In the genomic region with DNA sequence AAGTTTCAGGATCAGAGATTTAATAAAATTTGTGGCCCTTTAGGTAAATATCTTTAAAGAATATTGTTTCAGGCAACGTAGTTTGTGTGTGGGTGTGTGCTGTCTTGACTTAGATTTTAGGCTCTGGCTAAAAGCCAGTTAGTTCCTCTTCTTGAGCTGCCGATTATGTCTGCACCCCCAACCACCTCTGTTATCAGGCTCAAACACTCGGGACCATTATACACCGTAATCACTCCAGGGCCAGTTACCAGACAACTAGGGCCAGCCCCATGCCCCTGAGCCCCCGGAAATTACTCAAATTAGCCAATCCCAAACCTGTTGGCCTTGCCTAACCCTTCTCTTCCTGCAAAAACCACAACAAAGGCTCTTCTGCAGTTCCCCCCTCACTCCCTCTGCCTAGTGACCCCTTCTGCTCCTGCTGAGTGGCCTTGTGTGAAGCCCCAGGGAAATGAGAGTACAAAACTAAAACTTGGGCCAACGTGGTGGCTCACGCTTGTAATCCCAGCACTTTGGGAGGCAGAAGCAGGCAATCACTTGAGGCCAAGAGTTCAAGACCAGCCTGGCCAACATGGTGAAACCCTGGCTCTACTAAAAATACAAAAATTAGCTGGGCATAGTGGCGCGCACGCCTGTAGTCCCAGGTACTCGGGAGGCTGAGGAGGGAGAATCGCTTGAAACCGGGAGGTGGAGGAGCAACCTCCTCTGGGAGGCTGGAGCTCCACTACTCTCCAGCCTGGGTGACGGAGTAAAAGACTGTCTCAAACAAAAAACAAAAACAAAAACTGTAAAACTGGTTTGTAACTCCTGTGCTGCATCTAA, we compare ENCODE assay signal across 1 cellular context.
TF ChIP-seq lines count a peak whose summit lies in the region.

No MANE protein-coding gene starts in this region.

TF ChIP-seq in K562, 482 proteins besides CTCF, POLR2A, EP300 and RAD21 (continued from another document and continues in another):
- TF ChIP-seq, protein P1, sequence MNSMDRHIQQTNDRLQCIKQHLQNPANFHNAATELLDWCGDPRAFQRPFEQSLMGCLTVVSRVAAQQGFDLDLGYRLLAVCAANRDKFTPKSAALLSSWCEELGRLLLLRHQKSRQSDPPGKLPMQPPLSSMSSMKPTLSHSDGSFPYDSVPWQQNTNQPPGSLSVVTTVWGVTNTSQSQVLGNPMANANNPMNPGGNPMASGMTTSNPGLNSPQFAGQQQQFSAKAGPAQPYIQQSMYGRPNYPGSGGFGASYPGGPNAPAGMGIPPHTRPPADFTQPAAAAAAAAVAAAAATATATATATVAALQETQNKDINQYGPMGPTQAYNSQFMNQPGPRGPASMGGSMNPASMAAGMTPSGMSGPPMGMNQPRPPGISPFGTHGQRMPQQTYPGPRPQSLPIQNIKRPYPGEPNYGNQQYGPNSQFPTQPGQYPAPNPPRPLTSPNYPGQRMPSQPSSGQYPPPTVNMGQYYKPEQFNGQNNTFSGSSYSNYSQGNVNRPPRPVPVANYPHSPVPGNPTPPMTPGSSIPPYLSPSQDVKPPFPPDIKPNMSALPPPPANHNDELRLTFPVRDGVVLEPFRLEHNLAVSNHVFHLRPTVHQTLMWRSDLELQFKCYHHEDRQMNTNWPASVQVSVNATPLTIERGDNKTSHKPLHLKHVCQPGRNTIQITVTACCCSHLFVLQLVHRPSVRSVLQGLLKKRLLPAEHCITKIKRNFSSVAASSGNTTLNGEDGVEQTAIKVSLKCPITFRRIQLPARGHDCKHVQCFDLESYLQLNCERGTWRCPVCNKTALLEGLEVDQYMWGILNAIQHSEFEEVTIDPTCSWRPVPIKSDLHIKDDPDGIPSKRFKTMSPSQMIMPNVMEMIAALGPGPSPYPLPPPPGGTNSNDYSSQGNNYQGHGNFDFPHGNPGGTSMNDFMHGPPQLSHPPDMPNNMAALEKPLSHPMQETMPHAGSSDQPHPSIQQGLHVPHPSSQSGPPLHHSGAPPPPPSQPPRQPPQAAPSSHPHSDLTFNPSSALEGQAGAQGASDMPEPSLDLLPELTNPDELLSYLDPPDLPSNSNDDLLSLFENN (IDR thresholded peaks at IDR 0.05; ENCODE audit: low read depth in 2 of 2, low read length in 2 of 2) = peak in 1 of 2 experiments; percentile 99; a peak in 2 of 4 replicates
- TF ChIP-seq HNRNPH1 (optimal IDR thresholded peaks at IDR 0.05; ENCODE audit: low read depth, low read length) (no peak), SFPQ (IDR thresholded peaks at IDR 0.05; ENCODE audit: low read depth, low read length) (no peak), LARP7 (IDR thresholded peaks at IDR 0.05) (no peak; the same call in 1 of the 2 replicates), ZNF124 (CRISPR knock-in tag; IDR thresholded peaks at IDR 0.05) (no peak), MYC (IDR thresholded peaks at IDR 0.05; ENCODE audit: low read depth, low read length) (peak; percentile 50; the same call in 1 of the 2 replicates), MYC (CRISPR knock-in tag; IDR thresholded peaks at IDR 0.05; ENCODE audit: borderline replicate concordance, low read depth) (peak; percentile 73; the same call in 1 of the 2 replicates), SMARCE1 (IDR thresholded peaks at IDR 0.05) (peak; percentile 100), MNT (conservative IDR thresholded peaks at IDR 0.05) (peak; percentile 77 to 95), GATA2 (CRISPR knock-in tag; IDR thresholded peaks at IDR 0.05) (peak; percentile 99), IRF2 (CRISPR knock-in tag; IDR thresholded peaks at IDR 0.05) (no peak), ATF1 (CRISPR knock-in tag; IDR thresholded peaks at IDR 0.05) (no peak), ATF1 (tag; IDR thresholded peaks at IDR 0.05) (peak; percentile 91), RFX1 (IDR thresholded peaks at IDR 0.05) (peak; percentile 67), PYGO2 (tag; IDR thresholded peaks at IDR 0.05) (peak; percentile 85), CTBP1 (IDR thresholded peaks at IDR 0.05; ENCODE audit: borderline replicate concordance) (peak; percentile 93), EP400 (IDR thresholded peaks at IDR 0.05) (peak; percentile 93), PBX2 (CRISPR knock-in tag; IDR thresholded peaks at IDR 0.05; ENCODE audit: low read depth) (no peak), PBX2 (tag; conservative IDR thresholded peaks at IDR 0.05; ENCODE audit: low read depth) (peak; percentile 89), ZNF780A (CRISPR knock-in tag; IDR thresholded peaks at IDR 0.05) (peak; percentile 77; the same call in 1 of the 2 replicates), ZNF407 (IDR thresholded peaks at IDR 0.05; ENCODE audit: low read depth) (no peak)
- TF ChIP-seq, protein P2, sequence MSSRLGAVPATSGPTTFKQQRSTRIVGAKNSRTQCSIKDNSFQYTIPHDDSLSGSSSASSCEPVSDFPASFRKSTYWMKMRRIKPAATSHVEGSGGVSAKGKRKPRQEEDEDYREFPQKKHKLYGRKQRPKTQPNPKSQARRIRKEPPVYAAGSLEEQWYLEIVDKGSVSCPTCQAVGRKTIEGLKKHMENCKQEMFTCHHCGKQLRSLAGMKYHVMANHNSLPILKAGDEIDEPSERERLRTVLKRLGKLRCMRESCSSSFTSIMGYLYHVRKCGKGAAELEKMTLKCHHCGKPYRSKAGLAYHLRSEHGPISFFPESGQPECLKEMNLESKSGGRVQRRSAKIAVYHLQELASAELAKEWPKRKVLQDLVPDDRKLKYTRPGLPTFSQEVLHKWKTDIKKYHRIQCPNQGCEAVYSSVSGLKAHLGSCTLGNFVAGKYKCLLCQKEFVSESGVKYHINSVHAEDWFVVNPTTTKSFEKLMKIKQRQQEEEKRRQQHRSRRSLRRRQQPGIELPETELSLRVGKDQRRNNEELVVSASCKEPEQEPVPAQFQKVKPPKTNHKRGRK (tag; IDR thresholded peaks at IDR 0.05) = no peak
- TF ChIP-seq, protein P3, sequence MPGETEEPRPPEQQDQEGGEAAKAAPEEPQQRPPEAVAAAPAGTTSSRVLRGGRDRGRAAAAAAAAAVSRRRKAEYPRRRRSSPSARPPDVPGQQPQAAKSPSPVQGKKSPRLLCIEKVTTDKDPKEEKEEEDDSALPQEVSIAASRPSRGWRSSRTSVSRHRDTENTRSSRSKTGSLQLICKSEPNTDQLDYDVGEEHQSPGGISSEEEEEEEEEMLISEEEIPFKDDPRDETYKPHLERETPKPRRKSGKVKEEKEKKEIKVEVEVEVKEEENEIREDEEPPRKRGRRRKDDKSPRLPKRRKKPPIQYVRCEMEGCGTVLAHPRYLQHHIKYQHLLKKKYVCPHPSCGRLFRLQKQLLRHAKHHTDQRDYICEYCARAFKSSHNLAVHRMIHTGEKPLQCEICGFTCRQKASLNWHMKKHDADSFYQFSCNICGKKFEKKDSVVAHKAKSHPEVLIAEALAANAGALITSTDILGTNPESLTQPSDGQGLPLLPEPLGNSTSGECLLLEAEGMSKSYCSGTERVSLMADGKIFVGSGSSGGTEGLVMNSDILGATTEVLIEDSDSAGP (CRISPR knock-in tag; IDR thresholded peaks at IDR 0.05) = no peak
